Comparison of ENCODE assay signal across 9 cellular contexts in genomic region chr10:14386202-14386593, GRCh38. TPM values are rescaled to one million over a fixed set of nuclear protein-coding genes. Genes with fewer than 3 reads are reported as not detected.
DNase-seq lines count a peak whose midpoint lies in the region; ATAC-seq and TF ChIP-seq lines count a peak whose summit lies in the region.
"Had no signal": no experiment of that assay in that cellular context is flagged by ENCODE, and none has a peak within 500 bp of the region (broad histone marks: within the 10 kb centered on the region; RNA-seq: fewer than 3 reads in every experiment).

No MANE protein-coding gene starts in this region.

- no peaks in the 10 kb centered on the region for H3K36me3 ChIP-seq in tibial nerve
- H3K36me3 ChIP-seq: thyroid gland had no signal

- no peaks in the 10 kb centered on the region for H3K9me3 ChIP-seq in tibial nerve
- H3K9me3 ChIP-seq: thyroid gland had no signal

- TF ChIP-seq CTCF in fibroblast of pulmonary artery (IDR thresholded peaks at IDR 0.05; ENCODE audit: low read length, missing control alignments) = no peak
- TF ChIP-seq CTCF in tibial nerve (IDR thresholded peaks at IDR 0.05) = no peak

- DNase-seq in HPDE6-E6E7 (ENCODE audit: extremely low spot score) = peak; percentile 10
- peak; percentile 11 for DNase-seq in activated CD4-positive, alpha-beta T cell treated with anti-CD3 and anti-CD28 coated beads, Interleukin-2, amount 50 U/mL, for 1 hour
- peak; percentile 83 for DNase-seq in fibroblast of pulmonary artery (ENCODE audit: low read depth)
- DNase-seq in stimulated activated CD4-positive, alpha-beta T cell treated with anti-CD3 and anti-CD28 coated beads, TNF-alpha, amount 100 ng/mL, for 48 hours (ENCODE audit: low read depth in 3 of 3) = peak; percentile 20 to 69 (median 34)
- no peak for DNase-seq in tibial nerve (ENCODE audit: low spot score in 2 of 2)
- DNase-seq: NCI-H2171 treated with DMSO at 0.1 percent for 48 hours, thyroid gland had no signal

- no peaks in the 10 kb centered on the region for H3K27me3 ChIP-seq in tibial nerve
- H3K27me3 ChIP-seq: thyroid gland had no signal

- no peak for TF ChIP-seq EP300 in tibial nerve (IDR thresholded peaks at IDR 0.05)

- no peaks in the 10 kb centered on the region for H3K4me1 ChIP-seq in tibial nerve

- ATAC-seq in GM19463 (IDR thresholded peaks at IDR 0.05; ENCODE audit: unreplicated experiment) (no peak), HG03280 (IDR thresholded peaks at IDR 0.05; ENCODE audit: unreplicated experiment) (no peak)

- WGBS in tibial nerve, 2 donors = 65 to 66% methylated on average over 6 of the region's 6 CpGs

- no peak for TF ChIP-seq POLR2A in tibial nerve (IDR thresholded peaks at IDR 0.05)

- H3K4me3 ChIP-seq in fibroblast of pulmonary artery (replicated peaks; ENCODE audit: low read depth, low read length) (no peak overlapping the region), tibial nerve (no peak overlapping the region)
- H3K4me3 ChIP-seq: thyroid gland had no signal

- no peak overlapping the region for H3K27ac ChIP-seq in tibial nerve
- H3K27ac ChIP-seq: thyroid gland had no signal

RNA-seq across cellular contexts. Expression of gene FRMD4A, which starts 55.5 kb away (rescaled TPM):
- total RNA-seq in tibial nerve = 10 to 100 TPM; 39.8 to 89.7 (median 53.9) TPM

Comparison
In these comparisons a context has a peak if more than half of its experiments do, and no peak if none do; other contexts are left out.
1. DNase-seq: peak in HPDE6-E6E7 (single experiment), activated CD4-positive, alpha-beta T cell treated with anti-CD3 and anti-CD28 coated beads, Interleukin-2, amount 50 U/mL, for 1 hour (single experiment), fibroblast of pulmonary artery (single experiment) and stimulated activated CD4-positive, alpha-beta T cell treated with anti-CD3 and anti-CD28 coated beads, TNF-alpha, amount 100 ng/mL, for 48 hours (3 of 3); none in tibial nerve (0 of 2).